Comparison of ENCODE assay signal across 21 cellular contexts in the genomic region with DNA sequence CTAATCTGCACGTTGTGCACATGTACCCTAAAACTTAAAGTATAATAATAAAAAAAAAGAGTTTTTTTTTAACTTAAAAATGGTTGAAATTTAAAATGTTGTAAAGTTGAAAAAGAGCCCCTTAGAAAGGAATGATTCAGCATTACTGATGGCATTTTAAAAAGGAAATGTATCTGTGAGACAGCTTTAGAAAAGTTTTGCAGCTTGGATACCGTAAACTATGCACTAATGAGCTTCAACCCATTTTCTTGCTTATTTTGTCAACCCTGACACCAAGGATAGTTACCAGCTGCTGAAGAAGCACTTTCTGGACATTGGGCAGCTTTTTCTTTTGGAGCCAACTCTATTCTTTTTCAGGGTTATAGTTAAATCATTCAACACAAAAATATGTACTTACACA.
"Had no signal": no experiment of that assay in that cellular context is flagged by ENCODE, and none has a peak within 500 bp of the region (broad histone marks: within the 10 kb centered on the region; RNA-seq: fewer than 3 reads in every experiment).

No MANE protein-coding gene starts in this region.

- H3K27me3 Mint-ChIP-seq: activated CD4-positive, alpha-beta T cell treated with anti-CD3 and anti-CD28 coated beads, Interleukin-2, amount 10 ng/mL, durations not matched to agents 7 days and 5 days; naive B cell; stimulated activated naive CD8-positive, alpha-beta T cell treated with anti-CD3 and anti-CD28 coated beads, Interleukin-15, amount 100 ng/mL, for 72 hours had no signal

- H3K27me3 ChIP-seq: ascending aorta, breast epithelium, heart left ventricle, right atrium auricular region, suprapubic skin, transverse colon, uterus had no signal

- H3K4me3 ChIP-seq: ascending aorta, breast epithelium, coronary artery, gastrocnemius medialis, heart left ventricle, mucosa of descending colon, prostate gland, right atrium auricular region, suprapubic skin, transverse colon, uterus had no signal

- H3K27ac Mint-ChIP-seq: activated CD4-positive, alpha-beta T cell treated with anti-CD3 and anti-CD28 coated beads, Interleukin-2, amount 10 ng/mL, durations not matched to agents 7 days and 5 days; activated naive CD4-positive, alpha-beta T cell treated with anti-CD3 and anti-CD28 coated beads, Interleukin-2, amount 10 ng/mL, durations not matched to agents 7 days and 5 days; naive B cell; stimulated activated naive CD8-positive, alpha-beta T cell treated with anti-CD3 and anti-CD28 coated beads, Interleukin-15, amount 100 ng/mL, for 72 hours had no signal

- H3K9me3 ChIP-seq: ascending aorta, breast epithelium, gastrocnemius medialis, heart left ventricle, mucosa of descending colon, prostate gland, right atrium auricular region, suprapubic skin, transverse colon, uterus had no signal

- H3K4me3 Mint-ChIP-seq: activated CD4-positive, alpha-beta T cell treated with anti-CD3 and anti-CD28 coated beads, Interleukin-2, amount 10 ng/mL, durations not matched to agents 7 days and 5 days; activated naive CD4-positive, alpha-beta T cell treated with anti-CD3 and anti-CD28 coated beads, Interleukin-2, amount 10 ng/mL, durations not matched to agents 7 days and 5 days; activated T-cell treated with anti-CD3 and anti-CD28 coated beads, Interleukin-2, amount 50 U/mL, for 4 hours; stimulated activated naive CD8-positive, alpha-beta T cell treated with anti-CD3 and anti-CD28 coated beads, Interleukin-15, amount 100 ng/mL, for 72 hours had no signal

- H3K27ac ChIP-seq: ascending aorta, breast epithelium, coronary artery, heart left ventricle, prostate gland, right atrium auricular region, suprapubic skin, transverse colon, uterus had no signal

- H3K4me1 ChIP-seq: breast epithelium, prostate gland had no signal

- DNase-seq: activated CD4-positive, alpha-beta T cell treated with anti-CD3 and anti-CD28 coated beads, Interleukin-2, amount 10 ng/mL, durations not matched to agents 7 days and 5 days; activated CD8-positive, alpha-beta memory T cell treated with anti-CD3 and anti-CD28 coated beads, Interleukin-2, amount 50 U/mL, for 4 hours; activated effector memory CD4-positive, alpha-beta T cell treated with Interleukin-2 at 50 U/mL for 16 hours; activated naive CD4-positive, alpha-beta T cell treated with anti-CD3 and anti-CD28 coated beads, Interleukin-2, amount 10 ng/mL, durations not matched to agents 7 days and 5 days; activated T-cell treated with anti-CD3 and anti-CD28 coated beads, Interleukin-2, amount 50 U/mL, for 4 hours; gastrocnemius medialis; heart left ventricle; left ventricle myocardium superior; mucosa of descending colon; naive B cell; stimulated activated CD4-positive, alpha-beta T cell treated with anti-CD3 and anti-CD28 coated beads, Interleukin-2, amount 100 ng/mL, for 24 hours; stimulated activated naive CD8-positive, alpha-beta T cell treated with anti-CD3 and anti-CD28 coated beads, Interleukin-15, amount 100 ng/mL, for 72 hours; transverse colon; uterus had no signal

- H3K9me3 Mint-ChIP-seq: activated CD4-positive, alpha-beta T cell treated with anti-CD3 and anti-CD28 coated beads, Interleukin-2, amount 10 ng/mL, durations not matched to agents 7 days and 5 days; activated naive CD4-positive, alpha-beta T cell treated with anti-CD3 and anti-CD28 coated beads, Interleukin-2, amount 10 ng/mL, durations not matched to agents 7 days and 5 days; activated T-cell treated with anti-CD3 and anti-CD28 coated beads, Interleukin-2, amount 50 U/mL, for 4 hours; naive B cell; neural crest cell; stimulated activated naive CD8-positive, alpha-beta T cell treated with anti-CD3 and anti-CD28 coated beads, Interleukin-15, amount 100 ng/mL, for 72 hours had no signal

- H3K36me3 ChIP-seq: ascending aorta, breast epithelium, gastrocnemius medialis, prostate gland, right atrium auricular region, suprapubic skin, transverse colon, uterus had no signal
